8 cellular contexts compared by ENCODE assay signal in genomic region chr6:108117427-108118358, GRCh38. TPM values are rescaled to one million over a fixed set of nuclear protein-coding genes. Genes with fewer than 3 reads are reported as not detected.
DNase-seq lines count a peak whose midpoint lies in the region; ATAC-seq and TF ChIP-seq lines count a peak whose summit lies in the region.

No MANE protein-coding gene starts in this region.

- CTCF ChIA-PET in T-cell (lab: Charles Lee) (no interaction called here), RWPE1 (lab: Yijun Ruan, JAX) (interaction anchor here (0.6 kb wide), 1 partner anchor 12 kb away, joined by 3 read pairs; no protein-coding TSS in a partner anchor)

- H3K4me1 Mint-ChIP-seq in T-cell (peaks cover 52 to 57% (median 54%) of the 10 kb centered on the region in 3 donors), endodermal cell (peaks cover 19% of the 10 kb centered on the region)

- H3K27me3 Mint-ChIP-seq in T-cell (peaks cover 79 to 88% of the 10 kb centered on the region in 2 donors), endodermal cell (ENCODE audit: insufficient read depth) (peaks cover 98% of the 10 kb centered on the region)

- DNase-seq in CD1c-positive myeloid dendritic cell (ENCODE audit: extremely low spot score) (peak; percentile 52), T-cell (peak in 3 of 34 experiments; percentile 18 to 31 (median 18)), endodermal cell (peak; percentile 81), RWPE1 (ENCODE audit: low spot score) (no peak)

- H3K27ac Mint-ChIP-seq in T-cell = peak overlapping the region in 1 of 2 donors; percentile 20
- H3K27ac Mint-ChIP-seq in endodermal cell = no peak overlapping the region

- H3K9me3 Mint-ChIP-seq in T-cell = no peaks in the 10 kb centered on the region
- no peaks in the 10 kb centered on the region for H3K9me3 Mint-ChIP-seq in endodermal cell

- no peak overlapping the region for H3K9ac ChIP-seq in endodermal cell (ENCODE audit: extremely low read depth, low read length, poor library complexity, severe bottlenecking)
- H3K9ac ChIP-seq in mucosa of rectum (ENCODE audit: low read depth in 1 of 2, low read length in 2 of 2) = peak overlapping the region in 1 of 2 donors; percentile 14

- ATAC-seq in GM21737 (IDR thresholded peaks at IDR 0.05; ENCODE audit: unreplicated experiment) (peak; percentile 47), T-cell (replicated peaks in 1 of 4) (peak; percentile 41 to 52 (median 43)), GM19463 (IDR thresholded peaks at IDR 0.05; ENCODE audit: unreplicated experiment) (no peak), HG03159 (IDR thresholded peaks at IDR 0.05; ENCODE audit: unreplicated experiment) (no peak)

- H3K4me1 ChIP-seq in endodermal cell (ENCODE audit: control insufficient read depth, insufficient read depth, low read length) (no peaks in the 10 kb centered on the region), mucosa of rectum (ENCODE audit: control insufficient read depth in 2 of 2, insufficient read depth in 2 of 2, low read length in 2 of 2) (peaks cover 27 to 38% of the 10 kb centered on the region in 2 donors)

- H3K4me3 Mint-ChIP-seq in T-cell (peak overlapping the region; percentile 74 to 88 (median 83)), endodermal cell (peak overlapping the region; percentile 37)

- POLR2A ChIA-PET in T-cell (lab: Charles Lee) = no interaction called here
- POLR2A ChIA-PET in RWPE1 (lab: Yijun Ruan, JAX; ENCODE audit: low non-redundant PET) = no interaction called here

- peak overlapping the region; percentile 69 for H3K4me3 ChIP-seq in endodermal cell (ENCODE audit: low read length)
- H3K4me3 ChIP-seq in mucosa of rectum (ENCODE audit: low read length in 2 of 2) = peak overlapping the region; percentile 72 to 73

- 1 to 2% methylated on average over 11 to 72 of the region's 72 CpGs for WGBS in endodermal cell (ENCODE audit: insufficient coverage in 1 of 2, insufficient read length in 1 of 2), 2 experiments

- H3K36me3 Mint-ChIP-seq in T-cell (no peaks in the 10 kb centered on the region), endodermal cell (ENCODE audit: low read depth) (no peaks in the 10 kb centered on the region)

- H3K36me3 ChIP-seq in endodermal cell (ENCODE audit: control insufficient read depth, insufficient read depth, low read length) = no peaks in the 10 kb centered on the region
- no peaks in the 10 kb centered on the region for H3K36me3 ChIP-seq in mucosa of rectum (ENCODE audit: control insufficient read depth in 2 of 2, insufficient read depth in 2 of 2, low read length in 2 of 2)

- H3K27me3 ChIP-seq in endodermal cell (ENCODE audit: control insufficient read depth, insufficient read depth, low read length, poor library complexity, severe bottlenecking) = peaks cover 100% of the 10 kb centered on the region
- peaks cover 70 to 79% of the 10 kb centered on the region in 2 donors for H3K27me3 ChIP-seq in mucosa of rectum (ENCODE audit: control insufficient read depth in 2 of 2, insufficient read depth in 2 of 2, low read length in 2 of 2)

- H3K27ac ChIP-seq in endodermal cell (ENCODE audit: low read depth, low read length) (no peak overlapping the region), mucosa of rectum (ENCODE audit: low read depth in 2 of 2, low read length in 2 of 2) (no peak overlapping the region), RWPE1 (no peak overlapping the region)

- TF ChIP-seq CTCF in endodermal cell (conservative IDR thresholded peaks at IDR 0.05) (no peak), RWPE1 (conservative IDR thresholded peaks at IDR 0.05; ENCODE audit: low read depth) (no peak)

- H3K9me3 ChIP-seq in endodermal cell (ENCODE audit: control insufficient read depth, low read length) (no peaks in the 10 kb centered on the region), mucosa of rectum (ENCODE audit: control insufficient read depth in 2 of 2, low read length in 2 of 2) (peaks cover 0 to 3% of the 10 kb centered on the region in 2 donors)

RNA-seq across cellular contexts. Expression of gene OSTM1, which starts 43.2 kb away (rescaled TPM):
- 10 to 100 TPM; 27.2 to 43.7 (median 39.7) TPM for total RNA-seq in T-cell
- 10 to 100 TPM; 16.9 to 25.3 TPM for total RNA-seq in endodermal cell
- 22.2 TPM for polyA plus RNA-seq in endodermal cell (2013, experiment 1 of 2)
- polyA plus RNA-seq in endodermal cell (2013, experiment 2 of 2) = 30.1 TPM

RNA-seq across cellular contexts. Expression of gene NR2E1, which starts 48.1 kb away (rescaled TPM):
- total RNA-seq in T-cell = not detected
- not detected for total RNA-seq in endodermal cell
- polyA plus RNA-seq in endodermal cell (2013, experiment 1 of 2) = 0.11 TPM
- 0.17 TPM for polyA plus RNA-seq in endodermal cell (2013, experiment 2 of 2)

Comparison
In these comparisons a context has a peak if more than half of its experiments do, and no peak if none do; other contexts are left out.
1. ATAC-seq: peak in GM21737 (single experiment) and T-cell (4 of 4); none in GM19463 (single experiment) and HG03159 (single experiment).